ENCODE assay signal across 23 cellular contexts in genomic region chr19:47005164-47005641, GRCh38. TPM values are rescaled to one million over a fixed set of nuclear protein-coding genes. Genes with fewer than 3 reads are reported as not detected.
A peak's percentile ranks its signal among the peaks of the same experiment; 100 is the strongest.
DNase-seq lines count a peak whose midpoint lies in the region; ATAC-seq, FAIRE-seq and TF ChIP-seq lines count a peak whose summit lies in the region.
"Had no signal": no experiment of that assay in that cellular context is flagged by ENCODE, and none has a peak within 500 bp of the region (broad histone marks: within the 10 kb centered on the region; RNA-seq: fewer than 3 reads in every experiment).

No MANE protein-coding gene starts in this region.

- DNase-seq in amniotic epithelial cell (ENCODE audit: low read depth) (peak; percentile 37), HepG2 (ENCODE audit: low spot score) (peak; percentile 30), upper lobe of right lung (no peak), vagina (ENCODE audit: extremely low spot score in 2 of 2) (no peak)
- DNase-seq: activated CD4-positive, alpha-beta T cell treated with anti-CD3 and anti-CD28 coated beads, Interleukin-2, amount 50 U/mL, for 4 hours; activated CD4-positive, CD25-positive, alpha-beta regulatory T cell; activated naive CD4-positive, alpha-beta T cell; activated T-cell treated with anti-CD3 and anti-CD28 coated beads, Interleukin-2, amount 50 U/mL, for 48 hours; foreskin melanocyte; mammary epithelial cell; NCI-H1417 treated with DMSO at 0.1 percent for 48 hours; stimulated activated naive B cell treated with anti-CD40 and anti-IgM and Interleukin-4, amounts not matched to agents 10 μg/mL and 1 μg/mL and 100 μg/mL, for 72 hours; T-cell had no signal

- in situ Hi-C loops in HepG2 (cut with HindIII; ENCODE audit: extremely low pct_ligation_motif_present, low pct_unique_long_range_greater_than_20kb), result no loop called here

- H3K4me1 ChIP-seq in HUES48 (ENCODE audit: control insufficient read depth, insufficient read depth, low read length) (no peaks in the 10 kb centered on the region), HepG2 (ENCODE audit: insufficient read depth, low read length) (peaks cover 28% of the 10 kb centered on the region), upper lobe of right lung (peaks cover 5% of the 10 kb centered on the region), vagina (peaks cover 9% of the 10 kb centered on the region)
- H3K4me1 ChIP-seq: neural progenitor cell, SJSA1 had no signal

- no TSS peak for BruUV-seq in HepG2 (replicated peaks; lab: Mats Ljungman, UMichigan)

- H3K27ac ChIP-seq in HUES48 (ENCODE audit: low read depth, low read length) (peak overlapping the region; percentile 10), HepG2 (ENCODE audit: extremely low read length, insufficient read depth, low read length) (no peak overlapping the region), upper lobe of right lung (no peak overlapping the region), vagina (no peak overlapping the region)
- H3K27ac ChIP-seq: C4-2B, neural progenitor cell, SJSA1, skin epidermis had no signal

- TF ChIP-seq EP300 in HepG2 (IDR thresholded peaks at IDR 0.05; ENCODE audit: low read depth in 2 of 2, low read length in 2 of 2) (no peak), HepG2 (CRISPR knock-in tag; IDR thresholded peaks at IDR 0.05; ENCODE audit: borderline replicate concordance) (no peak)

- POLR2A ChIA-PET in HepG2 (lab: Yijun Ruan, JAX), result no interaction called here

- 0% methylated on average over 3 of the region's 15 CpGs for WGBS in HepG2 (ENCODE audit: low lambda C conversion rate)

- H3K9ac ChIP-seq in HUES48 (ENCODE audit: low read depth, low read length), result no peak overlapping the region
- no peak overlapping the region for H3K9ac ChIP-seq in HepG2 (ENCODE audit: insufficient read depth, low read depth, low read length)
- H3K9ac ChIP-seq: neural progenitor cell had no signal

- no peak for TF ChIP-seq CTCF in HepG2 (CRISPR knock-in tag; IDR thresholded peaks at IDR 0.05)
- TF ChIP-seq CTCF in upper lobe of right lung (IDR thresholded peaks at IDR 0.05), result no peak
- TF ChIP-seq CTCF in vagina (IDR thresholded peaks at IDR 0.05), result no peak

- H3K4me3 ChIP-seq in HUES48 (ENCODE audit: low read depth, low read length) (no peak overlapping the region), HepG2 (replicated peaks in 1 of 3; ENCODE audit: insufficient read depth in 1 of 3, low read depth in 2 of 3, low read length in 3 of 3) (peak overlapping the region in 2 of 3 experiments; percentile 39 to 55; a peak in 1 of 6 replicates), upper lobe of right lung (no peak overlapping the region), vagina (no peak overlapping the region)
- H3K4me3 ChIP-seq: neural progenitor cell, SJSA1, skin epidermis had no signal

- no peak for TF ChIP-seq RAD21 in HepG2 (CRISPR knock-in tag; IDR thresholded peaks at IDR 0.05)

- no peak for FAIRE-seq in HepG2 (lab: Jason Lieb, UNC)
- FAIRE-seq: H1 had no signal

- no peak; a peak in 1 of 4 replicates for TF ChIP-seq POLR2A in HepG2 (IDR thresholded peaks at IDR 0.05; ENCODE audit: insufficient read depth in 1 of 2, low read depth in 2 of 2, low read length in 2 of 2)
- no peak for TF ChIP-seq POLR2A in vagina (IDR thresholded peaks at IDR 0.05)

- peak overlapping the region; percentile 73 for H3K4me2 ChIP-seq in HepG2 (ENCODE audit: low read depth, low read length)
- H3K4me2 ChIP-seq: neural progenitor cell had no signal

- CTCF ChIA-PET in HepG2 (lab: Yijun Ruan, JAX; ENCODE audit: low intra/inter-chr PET ratio, low total read pairs), result no interaction called here

- peak; percentile 20 for ATAC-seq in HepG2
- ATAC-seq in upper lobe of right lung, result peak; percentile 37
- no peak for ATAC-seq in activated CD4-positive, CD25-positive, alpha-beta regulatory T cell treated with anti-CD3 and anti-CD28 coated beads, Interleukin-2, amount 50 U/mL, for 24 hours
- ATAC-seq in HG02642 (IDR thresholded peaks at IDR 0.05; ENCODE audit: poor library complexity, unreplicated experiment), result no peak
- no peak for ATAC-seq in HG03378 (IDR thresholded peaks at IDR 0.05; ENCODE audit: unreplicated experiment)

- intact Hi-C loops in HepG2 (cut with micrococcal nuclease; ENCODE audit: unreplicated experiment) (no loop called here), upper lobe of right lung (cut with DNase I) (no loop called here), vagina (cut with DNase I) (no loop called here)

- H3K9me3 ChIP-seq in HUES48 (ENCODE audit: control insufficient read depth, insufficient read depth, low read length) (no peaks in the 10 kb centered on the region), HepG2 (ENCODE audit: low read length) (no peaks in the 10 kb centered on the region), upper lobe of right lung (no peaks in the 10 kb centered on the region), vagina (no peaks in the 10 kb centered on the region)
- H3K9me3 ChIP-seq: SJSA1 had no signal

- H3K27me3 ChIP-seq in HUES48 (ENCODE audit: control insufficient read depth, insufficient read depth, low read length) (no peaks in the 10 kb centered on the region), HepG2 (ENCODE audit: control insufficient read depth in 1 of 2, insufficient read depth in 2 of 2, low read length in 2 of 2) (no peaks in the 10 kb centered on the region), upper lobe of right lung (peaks cover 4% of the 10 kb centered on the region), vagina (no peaks in the 10 kb centered on the region)
- H3K27me3 ChIP-seq: neural progenitor cell, SJSA1 had no signal

- H3K36me3 ChIP-seq in HUES48 (ENCODE audit: control insufficient read depth, insufficient read depth, low read length) (peaks cover 12% of the 10 kb centered on the region), HepG2 (replicated peaks in 1 of 2; ENCODE audit: control insufficient read depth in 1 of 2, insufficient read depth in 2 of 2, low read length in 2 of 2) (peaks cover 6 to 16% of the 10 kb centered on the region in 2 experiments; a peak in 3 of 5 replicates), upper lobe of right lung (peaks cover 12% of the 10 kb centered on the region), vagina (peaks cover 0 to 18% of the 10 kb centered on the region in 2 donors)
- H3K36me3 ChIP-seq: neural progenitor cell had no signal

- H4K20me1 ChIP-seq in HepG2 (ENCODE audit: insufficient read depth, low read length), result no peaks in the 10 kb centered on the region; the same call in 1 of the 2 replicates

- H3K79me2 ChIP-seq in HepG2 (ENCODE audit: insufficient read depth, low read length), result no peaks in the 10 kb centered on the region

- H2AFZ ChIP-seq in HepG2 (ENCODE audit: low read length), result no peak overlapping the region
- H2AFZ ChIP-seq: neural progenitor cell had no signal

TF ChIP-seq in HepG2, 621 proteins besides CTCF, POLR2A, EP300 and RAD21 (continues in another document):
- no peak for TF ChIP-seq NFIB (CRISPR knock-in tag; IDR thresholded peaks at IDR 0.05; ENCODE audit: borderline replicate concordance)

RNA-seq across cellular contexts. Expression of gene NPAS1, which starts 14.4 kb away (rescaled TPM):
- 0.29 and 0.35 TPM in 2 replicates for total RNA-seq in HepG2 (2016; rRNA removed; fragmentation: Illumina TruSeq; extraction: Trizol)
- 0.26 and 0.51 TPM in 2 replicates for total RNA-seq in HepG2 (2016; cell fraction: cytosol; rRNA removed; fragmentation: Illumina TruSeq; extraction: Trizol; ENCODE audit: low read depth)
- total RNA-seq in HepG2 (2016; cell fraction: insoluble cytoplasmic fraction; rRNA removed; fragmentation: Illumina TruSeq; extraction: Trizol), result 0.16 and 0.30 TPM in 2 replicates
- total RNA-seq in HepG2 (2016; cell fraction: membrane; rRNA removed; fragmentation: Illumina TruSeq; extraction: Trizol), result 0.59 and 0.76 TPM in 2 replicates
- total RNA-seq in HepG2 (2016; cell fraction: nucleus; rRNA removed; fragmentation: Illumina TruSeq; extraction: Trizol), result not detected in 2 replicates
- polyA plus RNA-seq in HepG2 (2011; rRNA removed), result 2.9 and 3.9 TPM in 2 replicates
- polyA plus RNA-seq in HepG2 (2011; cell fraction: cytosol; rRNA removed), result 2.3 and 4.0 TPM in 2 replicates
- 13.1 and 15.5 TPM in 2 replicates for polyA plus RNA-seq in HepG2 (2011; cell fraction: nucleus; rRNA removed)
- 1.2 and 2.2 TPM in 2 replicates for polyA plus RNA-seq in HepG2 (2012)
- polyA plus RNA-seq in HepG2 (2016; cell fraction: cytosol; fragmentation: Illumina TruSeq; extraction: Trizol; ENCODE audit: low read depth), result 0.76 and 1.1 TPM in 2 replicates
- 0.19 and 0.53 TPM in 2 replicates for polyA plus RNA-seq in HepG2 (2016; cell fraction: insoluble cytoplasmic fraction; fragmentation: Illumina TruSeq; extraction: Trizol; ENCODE audit: low read depth)
- polyA plus RNA-seq in HepG2 (2016; cell fraction: membrane; fragmentation: Illumina TruSeq; extraction: Trizol; ENCODE audit: low read depth), result 0.69 and 1.1 TPM in 2 replicates
- polyA plus RNA-seq in HepG2 (2016; cell fraction: nucleus; fragmentation: Illumina TruSeq; extraction: Trizol; ENCODE audit: insufficient read depth, low read depth), result 1.2 TPM in 1 of 2 replicates, not detected in the other
- 0.70 and 4.4 TPM in 2 replicates for polyA minus RNA-seq in HepG2 (2011; rRNA and poly(A)+ RNA removed; ENCODE audit: low replicate concordance)
- polyA minus RNA-seq in HepG2 (2011; cell fraction: cytosol; rRNA and poly(A)+ RNA removed), result 1.1 and 2.8 TPM in 2 replicates
- polyA minus RNA-seq in HepG2 (2011; cell fraction: nucleus; rRNA and poly(A)+ RNA removed), result 0.99 and 1.8 TPM in 2 replicates
- total RNA-seq in upper lobe of right lung, result 1.3 TPM
- total RNA-seq in vagina, result 0.49 TPM
- total RNA-seq: RPMI7951, SJSA1 had no signal

RNA-seq across cellular contexts. Expression of gene TMEM160, which starts 43.2 kb away (rescaled TPM):
- total RNA-seq in HepG2 (2016; rRNA removed; fragmentation: Illumina TruSeq; extraction: Trizol) (18.0 and 26.7 TPM in 2 replicates), upper lobe of right lung (28.0 TPM), vagina (36.3 TPM)
- total RNA-seq in HepG2 (2016; cell fraction: cytosol; rRNA removed; fragmentation: Illumina TruSeq; extraction: Trizol; ENCODE audit: low read depth), result 44.8 and 45.5 TPM in 2 replicates
- 18.4 and 20.4 TPM in 2 replicates for total RNA-seq in HepG2 (2016; cell fraction: insoluble cytoplasmic fraction; rRNA removed; fragmentation: Illumina TruSeq; extraction: Trizol)
- 36.3 and 50.1 TPM in 2 replicates for total RNA-seq in HepG2 (2016; cell fraction: membrane; rRNA removed; fragmentation: Illumina TruSeq; extraction: Trizol)
- 6.1 and 8.2 TPM in 2 replicates for total RNA-seq in HepG2 (2016; cell fraction: nucleus; rRNA removed; fragmentation: Illumina TruSeq; extraction: Trizol)
- 5.2 and 7.0 TPM in 2 replicates for polyA plus RNA-seq in HepG2 (2011; rRNA removed)
- 9.2 and 27.5 TPM in 2 replicates for polyA plus RNA-seq in HepG2 (2011; cell fraction: cytosol; rRNA removed)
- 8.8 and 9.4 TPM in 2 replicates for polyA plus RNA-seq in HepG2 (2011; cell fraction: nucleus; rRNA removed)
- 2.5 and 4.4 TPM in 2 replicates for polyA plus RNA-seq in HepG2 (2012)
- polyA plus RNA-seq in HepG2 (2016; cell fraction: cytosol; fragmentation: Illumina TruSeq; extraction: Trizol; ENCODE audit: low read depth), result 46.7 and 50.4 TPM in 2 replicates
- 13.9 and 21.8 TPM in 2 replicates for polyA plus RNA-seq in HepG2 (2016; cell fraction: insoluble cytoplasmic fraction; fragmentation: Illumina TruSeq; extraction: Trizol; ENCODE audit: low read depth)
- polyA plus RNA-seq in HepG2 (2016; cell fraction: membrane; fragmentation: Illumina TruSeq; extraction: Trizol; ENCODE audit: low read depth), result 29.2 and 30.8 TPM in 2 replicates
- 13.4 and 18.2 TPM in 2 replicates for polyA plus RNA-seq in HepG2 (2016; cell fraction: nucleus; fragmentation: Illumina TruSeq; extraction: Trizol; ENCODE audit: insufficient read depth, low read depth)
- 9.5 and 9.9 TPM in 2 replicates for polyA minus RNA-seq in HepG2 (2011; rRNA and poly(A)+ RNA removed; ENCODE audit: low replicate concordance)
- 3.5 and 4.8 TPM in 2 replicates for polyA minus RNA-seq in HepG2 (2011; cell fraction: cytosol; rRNA and poly(A)+ RNA removed)
- 1.1 and 2.2 TPM in 2 replicates for polyA minus RNA-seq in HepG2 (2011; cell fraction: nucleus; rRNA and poly(A)+ RNA removed)

Comparison
In these comparisons a context has a peak if more than half of its experiments do, and no peak if none do; other contexts are left out.
1. H3K4me3 ChIP-seq: peak in HepG2 (2 of 3); none in HUES48 (single experiment), upper lobe of right lung (single experiment) and vagina (0 of 2).
2. DNase-seq: peak in amniotic epithelial cell (single experiment) and HepG2 (single experiment); none in upper lobe of right lung (single experiment) and vagina (0 of 2).
3. ATAC-seq: peak in HepG2 (single experiment) and upper lobe of right lung (single experiment); none in activated CD4-positive, CD25-positive, alpha-beta regulatory T cell treated with anti-CD3 and anti-CD28 coated beads, Interleukin-2, amount 50 U/mL, for 24 hours (0 of 2), HG02642 (single experiment) and HG03378 (single experiment).